Comparison of ENCODE assay signal across 1 cellular context in genomic region chr19:56594783-56595547, GRCh38.
TF ChIP-seq lines count a peak whose summit lies in the region.

Gene ZNF71 (plus strand): TSS chr19:56595302. CDS start chr19:56601559, 6,257 bp downstream.

TF ChIP-seq in WTC11, 78 proteins besides CTCF, POLR2A, EP300 and RAD21 (continued from another document):
- TF ChIP-seq E2F1 (CRISPR knock-in tag; IDR thresholded peaks at IDR 0.05) (no peak), GRHL2 (CRISPR knock-in tag; IDR thresholded peaks at IDR 0.05; ENCODE audit: insufficient replicate concordance, severe bottlenecking) (no peak), ZNF263 (CRISPR knock-in tag; IDR thresholded peaks at IDR 0.05; ENCODE audit: low read depth) (peak; percentile 97), TP53 (CRISPR knock-in tag; IDR thresholded peaks at IDR 0.05) (0 out of 2 replicates have a peak, but pooled peaks have one; percentile 36), ZNF425 (CRISPR knock-in tag; conservative IDR thresholded peaks at IDR 0.05) (no peak), MAX (CRISPR knock-in tag; IDR thresholded peaks at IDR 0.05) (peak; percentile 83), NR1H2 (CRISPR knock-in tag; IDR thresholded peaks at IDR 0.05) (no peak), ESRRA (CRISPR knock-in tag; IDR thresholded peaks at IDR 0.05; ENCODE audit: borderline replicate concordance) (no peak), ZSCAN18 (CRISPR knock-in tag; IDR thresholded peaks at IDR 0.05) (no peak), IRF2 (CRISPR knock-in tag; IDR thresholded peaks at IDR 0.05; ENCODE audit: borderline replicate concordance, low read depth) (no peak), ZBTB43 (CRISPR knock-in tag; IDR thresholded peaks at IDR 0.05) (no peak), STAT6 (CRISPR knock-in tag; conservative IDR thresholded peaks at IDR 0.05; ENCODE audit: low read depth) (no peak), FOXK1 (CRISPR knock-in tag; IDR thresholded peaks at IDR 0.05) (no peak; the same call in 1 of the 2 replicates), USF2 (CRISPR knock-in tag; IDR thresholded peaks at IDR 0.05) (no peak), PRRX2 (CRISPR knock-in tag; IDR thresholded peaks at IDR 0.05) (no peak), ZNF671 (CRISPR knock-in tag; IDR thresholded peaks at IDR 0.05) (no peak), ZNF396 (CRISPR knock-in tag; IDR thresholded peaks at IDR 0.05; ENCODE audit: borderline replicate concordance) (no peak), CREB1 (CRISPR knock-in tag; IDR thresholded peaks at IDR 0.05) (no peak), CDX4 (CRISPR knock-in tag; IDR thresholded peaks at IDR 0.05; ENCODE audit: borderline replicate concordance) (no peak), ATF2 (CRISPR knock-in tag; IDR thresholded peaks at IDR 0.05; ENCODE audit: borderline replicate concordance, low read depth) (no peak), CBFB (CRISPR knock-in tag; IDR thresholded peaks at IDR 0.05; ENCODE audit: low read depth) (no peak), ATF1 (CRISPR knock-in tag; IDR thresholded peaks at IDR 0.05) (no peak), TEAD4 (CRISPR knock-in tag; IDR thresholded peaks at IDR 0.05) (no peak), SP1 (CRISPR knock-in tag; conservative IDR thresholded peaks at IDR 0.05) (peak; percentile 45; the same call in 1 of the 2 replicates), MYBL2 (CRISPR knock-in tag; IDR thresholded peaks at IDR 0.05) (no peak), USF1 (CRISPR knock-in tag; IDR thresholded peaks at IDR 0.05) (no peak; the same call in 1 of the 2 replicates), AFF4 (CRISPR knock-in tag; IDR thresholded peaks at IDR 0.05; ENCODE audit: borderline replicate concordance) (no peak), NR2C2 (CRISPR knock-in tag; IDR thresholded peaks at IDR 0.05) (no peak), ZNF232 (CRISPR knock-in tag; IDR thresholded peaks at IDR 0.05) (no peak), PREB (CRISPR knock-in tag; IDR thresholded peaks at IDR 0.05; ENCODE audit: borderline replicate concordance) (no peak), NR3C1 (CRISPR knock-in tag; conservative IDR thresholded peaks at IDR 0.05; ENCODE audit: low read depth) (no peak), RORB (CRISPR knock-in tag; IDR thresholded peaks at IDR 0.05) (no peak), FOXP1 (CRISPR knock-in tag; IDR thresholded peaks at IDR 0.05; ENCODE audit: borderline replicate concordance) (no peak), ETV6 (CRISPR knock-in tag; IDR thresholded peaks at IDR 0.05) (no peak), ZNF121 (CRISPR knock-in tag; IDR thresholded peaks at IDR 0.05) (0 out of 2 replicates have a peak, but pooled peaks have one; percentile 37), ZNF416 (CRISPR knock-in tag; IDR thresholded peaks at IDR 0.05) (no peak), ATF3 (CRISPR knock-in tag; conservative IDR thresholded peaks at IDR 0.05) (no peak), NFE2L1 (CRISPR knock-in tag; IDR thresholded peaks at IDR 0.05) (no peak)
